In the genomic region with DNA sequence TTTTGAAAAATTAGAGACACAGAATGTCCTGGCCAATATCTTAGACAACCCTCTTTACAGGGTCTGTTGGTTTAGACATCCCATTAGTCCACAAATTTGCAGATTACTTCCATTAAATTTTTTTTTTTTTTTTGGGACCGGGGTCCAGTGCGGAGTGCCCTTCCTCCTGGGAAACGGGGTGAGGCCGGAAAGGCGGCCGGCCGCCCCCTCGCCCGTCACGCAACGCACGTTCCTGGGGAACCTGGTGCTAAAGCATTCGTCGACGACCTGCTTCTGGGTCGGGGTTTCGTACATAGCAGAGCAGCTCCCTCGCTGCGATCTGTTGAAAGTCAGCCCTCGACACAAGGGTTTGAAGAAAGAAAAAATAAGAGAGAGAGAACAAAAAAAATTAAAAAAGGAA, we compare ENCODE assay signal across 11 cellular contexts. TPM values are rescaled to one million over a fixed set of nuclear protein-coding genes. Genes with fewer than 3 reads are reported as not detected.
"Had no signal": no experiment of that assay in that cellular context is flagged by ENCODE, and none has a peak within 500 bp of the region (broad histone marks: within the 10 kb centered on the region; RNA-seq: fewer than 3 reads in every experiment).

No MANE protein-coding gene starts in this region.

- DNase-seq: GM23248, GOT3, H7, H9, HCEC 1CT, HFFc6 had no signal

- H3K4me3 ChIP-seq: GM23248, GM23338, HAP-1 had no signal

- H3K4me2 ChIP-seq: GM23338 had no signal

- ATAC-seq: GM23338, HCT116 had no signal

- H3K27ac Mint-ChIP-seq: GM23338, H9, HFFc6 had no signal

- H3K9ac ChIP-seq: GM23248 had no signal

- H3K27ac ChIP-seq: GM23248 had no signal

- H3K36me3 ChIP-seq: HAP-1 had no signal

- H3K4me3 Mint-ChIP-seq: GM23338, H9, HFFc6 had no signal

- H3K4me1 Mint-ChIP-seq: GM23338 had no signal

- FAIRE-seq: H1, H54 had no signal

- H3K4me1 ChIP-seq: HAP-1 had no signal

- H2AFZ ChIP-seq: GM23248, GM23338 had no signal

RNA-seq across cellular contexts. Expression of a gene that starts 48.3 kb away (rescaled TPM):
- total RNA-seq: H9 had no signal
